10 cellular contexts compared by ENCODE assay signal in genomic region chr5:76145945-76146344, GRCh38.
A peak's percentile ranks its signal among the peaks of the same experiment; 100 is the strongest.
DNase-seq lines count a peak whose midpoint lies in the region.
"Had no signal": no experiment of that assay in that cellular context is flagged by ENCODE, and none has a peak within 500 bp of the region (broad histone marks: within the 10 kb centered on the region; RNA-seq: fewer than 3 reads in every experiment).

No MANE protein-coding gene starts in this region.

- DNase-seq in activated CD4-positive, alpha-beta T cell treated with anti-CD3 and anti-CD28 coated beads, Interleukin-2, amount 10 ng/mL, durations not matched to agents 7 days and 5 days, result peak; percentile 14
- DNase-seq in activated CD4-positive, alpha-beta T cell treated with anti-CD3 and anti-CD28 coated beads for 1 hour, result no peak
- DNase-seq in HT-29 (ENCODE audit: low spot score), result peak; percentile 46
- peak; percentile 4 to 26 for DNase-seq in activated CD4-positive, alpha-beta T cell treated with anti-CD3 and anti-CD28 coated beads, Interleukin-2, amount 50 U/mL, for 48 hours
- peak; percentile 2 to 31 for DNase-seq in lung microvascular endothelial cell (ENCODE audit: low read depth in 2 of 2)
- DNase-seq in activated effector memory CD4-positive, alpha-beta T cell treated with anti-CD3 and anti-CD28 coated beads, Interleukin-2, amount 50 U/mL, for 16 hours, result no peak
- no peak for DNase-seq in activated gamma-delta T cell treated with Interleukin-2 at 50 U/mL for 16 hours
- DNase-seq in amygdala (lab: John Stamatoyannopoulos, UW), result no peak
- DNase-seq: CD8-positive, alpha-beta memory T cell; upper lobe of right lung had no signal

- H3K27me3 Mint-ChIP-seq in activated CD4-positive, alpha-beta T cell treated with anti-CD3 and anti-CD28 coated beads, Interleukin-2, amount 10 ng/mL, durations not matched to agents 7 days and 5 days, result peaks cover 2% of the 10 kb centered on the region

- POLR2A ChIA-PET in activated CD4-positive, alpha-beta T cell treated with anti-CD3 and anti-CD28 coated beads, Interleukin-2, amount 10 ng/mL, durations not matched to agents 7 days and 5 days (lab: Charles Lee), result no interaction called here

- H3K4me1 Mint-ChIP-seq in activated CD4-positive, alpha-beta T cell treated with anti-CD3 and anti-CD28 coated beads, Interleukin-2, amount 10 ng/mL, durations not matched to agents 7 days and 5 days, result no peaks in the 10 kb centered on the region
- H3K4me1 Mint-ChIP-seq: CD8-positive, alpha-beta memory T cell had no signal

- CTCF ChIA-PET in activated CD4-positive, alpha-beta T cell treated with anti-CD3 and anti-CD28 coated beads, Interleukin-2, amount 10 ng/mL, durations not matched to agents 7 days and 5 days (lab: Charles Lee), result interaction anchor here (0.6 to 1.4 kb wide), 3 partner anchors 18 to 60 kb away, joined by 3 to 4 read pairs (median 4); no protein-coding TSS in a partner anchor

- no peak overlapping the region for H3K27ac Mint-ChIP-seq in activated CD4-positive, alpha-beta T cell treated with anti-CD3 and anti-CD28 coated beads, Interleukin-2, amount 10 ng/mL, durations not matched to agents 7 days and 5 days

- no peaks in the 10 kb centered on the region for H3K36me3 Mint-ChIP-seq in activated CD4-positive, alpha-beta T cell treated with anti-CD3 and anti-CD28 coated beads, Interleukin-2, amount 10 ng/mL, durations not matched to agents 7 days and 5 days (ENCODE audit: low read depth)
- H3K36me3 Mint-ChIP-seq: CD8-positive, alpha-beta memory T cell had no signal

- H3K4me3 Mint-ChIP-seq in activated CD4-positive, alpha-beta T cell treated with anti-CD3 and anti-CD28 coated beads, Interleukin-2, amount 10 ng/mL, durations not matched to agents 7 days and 5 days, result no peak overlapping the region

- no peaks in the 10 kb centered on the region for H3K9me3 Mint-ChIP-seq in activated CD4-positive, alpha-beta T cell treated with anti-CD3 and anti-CD28 coated beads, Interleukin-2, amount 10 ng/mL, durations not matched to agents 7 days and 5 days
- H3K9me3 Mint-ChIP-seq: CD8-positive, alpha-beta memory T cell had no signal

Comparison
In these comparisons a context has a peak if more than half of its experiments do, and no peak if none do; other contexts are left out.
1. DNase-seq: peak in activated CD4-positive, alpha-beta T cell treated with anti-CD3 and anti-CD28 coated beads, Interleukin-2, amount 10 ng/mL, durations not matched to agents 7 days and 5 days (single experiment), HT-29 (single experiment), activated CD4-positive, alpha-beta T cell treated with anti-CD3 and anti-CD28 coated beads, Interleukin-2, amount 50 U/mL, for 48 hours (2 of 2) and lung microvascular endothelial cell (2 of 2); none in activated CD4-positive, alpha-beta T cell treated with anti-CD3 and anti-CD28 coated beads for 1 hour (single experiment), activated effector memory CD4-positive, alpha-beta T cell treated with anti-CD3 and anti-CD28 coated beads, Interleukin-2, amount 50 U/mL, for 16 hours (single experiment), activated gamma-delta T cell treated with Interleukin-2 at 50 U/mL for 16 hours (single experiment) and amygdala (0 of 56).